ENCODE assay signal across 15 cellular contexts in genomic region chr7:33979807-33980355, GRCh38.
DNase-seq lines count a peak whose midpoint lies in the region; ATAC-seq, FAIRE-seq and TF ChIP-seq lines count a peak whose summit lies in the region.
"Had no signal": no experiment of that assay in that cellular context is flagged by ENCODE, and none has a peak within 500 bp of the region (broad histone marks: within the 10 kb centered on the region; RNA-seq: fewer than 3 reads in every experiment).

No MANE protein-coding gene starts in this region.

- H3K36me3 ChIP-seq in pancreas (no peaks in the 10 kb centered on the region), stomach (peaks cover 0 to 36% (median 4%) of the 10 kb centered on the region in 4 donors)
- H3K36me3 ChIP-seq: left ventricle myocardium inferior had no signal

- CTCF ChIA-PET in RWPE1 (lab: Yijun Ruan, JAX) = interaction anchor here (0.7 kb wide), 1 partner anchor 847 kb away, joined by 4 read pairs; no protein-coding TSS in a partner anchor

- no peak overlapping the region for H3K27ac Mint-ChIP-seq in naive thymus-derived CD8-positive, alpha-beta T cell
- H3K27ac Mint-ChIP-seq: stimulated activated naive CD8-positive, alpha-beta T cell treated with anti-CD3 and anti-CD28 coated beads, Interleukin-15, Interleukin-2, amounts not matched to agents 100 ng/mL and 50 ng/mL, for 24 hours had no signal

- H3K36me3 Mint-ChIP-seq in naive thymus-derived CD8-positive, alpha-beta T cell = no peaks in the 10 kb centered on the region

- no peak for TF ChIP-seq EP300 in stomach (IDR thresholded peaks at IDR 0.05)

- intact Hi-C loops in pancreas (cut with DNase I) (no loop called here), stomach (cut with DNase I; ENCODE audit: low total_unique reads) (no loop called here)

- H3K27ac ChIP-seq in RWPE1 (peak overlapping the region; percentile 72), pancreas (no peak overlapping the region), stomach (no peak overlapping the region)
- H3K27ac ChIP-seq: left ventricle myocardium inferior had no signal

- no peaks in the 10 kb centered on the region for H3K4me1 ChIP-seq in pancreas
- H3K4me1 ChIP-seq in stomach = no peaks in the 10 kb centered on the region
- H3K4me1 ChIP-seq: left ventricle myocardium inferior had no signal

- H3K9me3 ChIP-seq in pancreas (no peaks in the 10 kb centered on the region), stomach (no peaks in the 10 kb centered on the region)
- H3K9me3 ChIP-seq: left ventricle myocardium inferior had no signal

- H3K9me3 Mint-ChIP-seq in naive thymus-derived CD8-positive, alpha-beta T cell = peaks cover 0 to 2% (median 0%) of the 10 kb centered on the region in 9 donors
- H3K9me3 Mint-ChIP-seq: stimulated activated naive CD8-positive, alpha-beta T cell treated with anti-CD3 and anti-CD28 coated beads, Interleukin-15, Interleukin-2, amounts not matched to agents 100 ng/mL and 50 ng/mL, for 24 hours had no signal

- H3K27me3 Mint-ChIP-seq in naive thymus-derived CD8-positive, alpha-beta T cell = peaks cover 0 to 8% (median 3%) of the 10 kb centered on the region in 5 donors

- H3K4me3 ChIP-seq in skeletal muscle cell (ENCODE audit: low read depth, low read length) (no peak overlapping the region), pancreas (no peak overlapping the region), stomach (no peak overlapping the region)
- H3K4me3 ChIP-seq: left ventricle myocardium inferior had no signal

- TF ChIP-seq POLR2A in stomach (IDR thresholded peaks at IDR 0.05) = no peak

- H3K4me1 Mint-ChIP-seq in naive thymus-derived CD8-positive, alpha-beta T cell = no peaks in the 10 kb centered on the region

- H3K27me3 ChIP-seq in pancreas (no peaks in the 10 kb centered on the region), stomach (no peaks in the 10 kb centered on the region)

- DNase-seq in GM03348 (ENCODE audit: low spot score) (peak; percentile 83), RWPE1 (ENCODE audit: low spot score) (peak; percentile 77), fibroblast of gingiva (ENCODE audit: low read depth) (peak; percentile 64), skeletal muscle cell (ENCODE audit: low read depth) (peak; percentile 85), pancreas (no peak), stomach (no peak)
- no peak for DNase-seq in activated CD4-positive, alpha-beta T cell treated with anti-CD3 and anti-CD28 coated beads, Interleukin-2, amount 50 U/mL, for 1 hour
- no peak for DNase-seq in naive thymus-derived CD8-positive, alpha-beta T cell
- DNase-seq: activated CD4-positive, alpha-beta T cell treated with anti-CD3 and anti-CD28 coated beads for 1 hour; cerebellar nuclear complex; DND-41; left ventricle myocardium inferior; NCI-H526 treated with DMSO at 0.1 percent for 48 hours; stimulated activated CD4-positive, alpha-beta T cell treated with anti-CD3 and anti-CD28 coated beads, Interleukin-4, amount 100 ng/mL, for 24 hours had no signal

- FAIRE-seq in pancreas (lab: Jason Lieb, UNC) = no peak

- ATAC-seq in pancreas = no peak
- no peak for ATAC-seq in naive thymus-derived CD8-positive, alpha-beta T cell

- 46 to 65% methylated on average over 8 of the region's 8 CpGs for WGBS in pancreas, 2 donors
- WGBS in stomach, 5 donors = 71 to 81% (median 77%) methylated on average over 8 of the region's 8 CpGs

- POLR2A ChIA-PET in RWPE1 (lab: Yijun Ruan, JAX; ENCODE audit: low non-redundant PET) = no interaction called here
- POLR2A ChIA-PET in naive thymus-derived CD8-positive, alpha-beta T cell (lab: Charles Lee) = no interaction called here

- TF ChIP-seq CTCF in RWPE1 (conservative IDR thresholded peaks at IDR 0.05; ENCODE audit: low read depth) = no peak
- no peak for TF ChIP-seq CTCF in pancreas (IDR thresholded peaks at IDR 0.05)
- no peak for TF ChIP-seq CTCF in stomach (IDR thresholded peaks at IDR 0.05)

- H3K4me3 Mint-ChIP-seq in naive thymus-derived CD8-positive, alpha-beta T cell = no peak overlapping the region
- H3K4me3 Mint-ChIP-seq: stimulated activated naive CD8-positive, alpha-beta T cell treated with anti-CD3 and anti-CD28 coated beads, Interleukin-15, Interleukin-2, amounts not matched to agents 100 ng/mL and 50 ng/mL, for 24 hours had no signal

Comparison
In these comparisons a context has a peak if more than half of its experiments do, and no peak if none do; other contexts are left out.
1. DNase-seq: peak in GM03348 (single experiment), RWPE1 (single experiment), fibroblast of gingiva (single experiment) and skeletal muscle cell (single experiment); none in pancreas (0 of 6), activated CD4-positive, alpha-beta T cell treated with anti-CD3 and anti-CD28 coated beads, Interleukin-2, amount 50 U/mL, for 1 hour (single experiment), stomach (single experiment) and naive thymus-derived CD8-positive, alpha-beta T cell (0 of 10).